ENCODE assay signal across 8 cellular contexts in the genomic region with DNA sequence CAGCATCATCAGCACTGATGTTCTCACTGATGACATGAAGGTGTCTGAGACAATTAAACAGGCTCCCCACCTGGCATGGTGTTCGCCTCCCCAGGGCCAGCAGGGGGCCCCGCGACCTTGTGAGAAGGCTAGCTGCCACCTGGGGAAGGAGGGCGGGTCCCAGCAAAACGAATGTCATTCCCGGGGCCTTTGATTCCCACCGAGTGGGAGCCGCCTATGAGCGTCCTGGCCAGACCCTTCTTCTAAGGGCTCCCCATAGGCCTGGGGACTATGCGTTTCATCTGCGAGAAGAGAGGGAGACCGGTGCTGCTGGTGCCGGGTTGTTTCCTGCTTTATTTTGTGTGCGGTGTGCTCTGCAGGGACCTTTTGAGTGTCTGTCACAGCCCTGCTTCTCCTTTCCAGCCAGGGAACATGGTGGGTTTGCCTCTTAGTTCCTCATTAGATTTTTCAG. TPM values are rescaled to one million over a fixed set of nuclear protein-coding genes. Genes with fewer than 3 reads are reported as not detected.
DNase-seq lines count a peak whose midpoint lies in the region; ATAC-seq and TF ChIP-seq lines count a peak whose summit lies in the region.

No MANE protein-coding gene starts in this region.

- no peaks in the 10 kb centered on the region for H3K4me1 ChIP-seq in osteoblast (ENCODE audit: insufficient read depth, low read length)
- no peaks in the 10 kb centered on the region for H3K4me1 ChIP-seq in uterus

- H3K9me3 Mint-ChIP-seq in activated CD4-positive, alpha-beta memory T cell treated with anti-CD3 and anti-CD28 coated beads, Interleukin-2, amount 10 ng/mL, durations not matched to agents 7 days and 5 days, result no peaks in the 10 kb centered on the region

- no peak overlapping the region for H3K27ac ChIP-seq in osteoblast (ENCODE audit: low read depth, low read length)
- no peak overlapping the region for H3K27ac ChIP-seq in uterus

- no peaks in the 10 kb centered on the region for H3K79me2 ChIP-seq in osteoblast (ENCODE audit: insufficient read depth, low read length)

- intact Hi-C loops in uterus (cut with DNase I; ENCODE audit: low total_unique reads), result no loop called here

- in situ Hi-C loops in ACHN (cut with HindIII; ENCODE audit: low pct_ligation_motif_present, low pct_unique_long_range_greater_than_20kb, low sequenced_read_pairs), result no loop called here

- H3K4me1 Mint-ChIP-seq in activated CD4-positive, alpha-beta memory T cell treated with anti-CD3 and anti-CD28 coated beads, Interleukin-2, amount 10 ng/mL, durations not matched to agents 7 days and 5 days, result peaks cover 5% of the 10 kb centered on the region

- no peak overlapping the region for H3K4me3 Mint-ChIP-seq in activated CD4-positive, alpha-beta memory T cell treated with anti-CD3 and anti-CD28 coated beads, Interleukin-2, amount 10 ng/mL, durations not matched to agents 7 days and 5 days

- H2AFZ ChIP-seq in osteoblast (ENCODE audit: low read length), result peak overlapping the region; percentile 20

- H4K20me1 ChIP-seq in osteoblast (ENCODE audit: insufficient read depth, low read length), result no peaks in the 10 kb centered on the region

- CTCF ChIA-PET in activated CD4-positive, alpha-beta memory T cell treated with anti-CD3 and anti-CD28 coated beads, Interleukin-2, amount 10 ng/mL, durations not matched to agents 7 days and 5 days (lab: Charles Lee), result interaction anchor here (0.8 to 2.4 kb wide), 5 partner anchors 8 to 222 kb away, joined by 3 to 11 read pairs (median 5); no protein-coding TSS in a partner anchor

- peak; percentile 40 for DNase-seq in ACHN
- peak; percentile 14 for DNase-seq in NCI-H460 (ENCODE audit: extremely low read depth, low read depth)
- peak; percentile 57 for DNase-seq in activated CD4-positive, alpha-beta memory T cell treated with anti-CD3 and anti-CD28 coated beads, Interleukin-2, amount 10 ng/mL, durations not matched to agents 7 days and 5 days
- DNase-seq in erythroblast (lab: John Stamatoyannopoulos, UW), result peak; percentile 51 to 61
- no peak for DNase-seq in osteoblast (ENCODE audit: insufficient read length, low spot score, missing footprints)
- peak in 1 of 2 donors; percentile 25 for DNase-seq in uterus

- H3K27me3 ChIP-seq in osteoblast (ENCODE audit: insufficient read depth, low read length), result peaks cover 25% of the 10 kb centered on the region
- H3K27me3 ChIP-seq in uterus, result no peaks in the 10 kb centered on the region

- TF ChIP-seq CTCF in osteoblast (IDR thresholded peaks at IDR 0.05; ENCODE audit: extremely low read depth, low read depth, low read length) (peak; percentile 49), uterus (IDR thresholded peaks at IDR 0.05) (peak in 3 of 4 experiments; percentile 8 to 42 (median 15))

- POLR2A ChIA-PET in activated CD4-positive, alpha-beta memory T cell treated with anti-CD3 and anti-CD28 coated beads, Interleukin-2, amount 10 ng/mL, durations not matched to agents 7 days and 5 days (lab: Charles Lee), result no interaction called here

- TF ChIP-seq POLR2A in erythroblast (IDR thresholded peaks at IDR 0.05; ENCODE audit: low read length), result no peak
- no peak for TF ChIP-seq POLR2A in uterus (IDR thresholded peaks at IDR 0.05)

- peaks cover 28% of the 10 kb centered on the region for H3K27me3 Mint-ChIP-seq in activated CD4-positive, alpha-beta memory T cell treated with anti-CD3 and anti-CD28 coated beads, Interleukin-2, amount 10 ng/mL, durations not matched to agents 7 days and 5 days

- no peaks in the 10 kb centered on the region for H3K9me3 ChIP-seq in osteoblast (ENCODE audit: low read depth, low read length)
- no peaks in the 10 kb centered on the region for H3K9me3 ChIP-seq in uterus

- H3K36me3 ChIP-seq in osteoblast (ENCODE audit: insufficient read depth, low read length), result no peaks in the 10 kb centered on the region
- H3K36me3 ChIP-seq in uterus, result no peaks in the 10 kb centered on the region

- ATAC-seq in GM18508 (IDR thresholded peaks at IDR 0.05; ENCODE audit: insufficient read depth, unreplicated experiment) (peak; percentile 70), HG03039 (IDR thresholded peaks at IDR 0.05; ENCODE audit: unreplicated experiment) (peak; percentile 83)

- H3K4me3 ChIP-seq in osteoblast (ENCODE audit: insufficient read depth, low read length) (no peak overlapping the region), uterus (no peak overlapping the region)

- H3K36me3 Mint-ChIP-seq in activated CD4-positive, alpha-beta memory T cell treated with anti-CD3 and anti-CD28 coated beads, Interleukin-2, amount 10 ng/mL, durations not matched to agents 7 days and 5 days (ENCODE audit: low read depth), result no peaks in the 10 kb centered on the region

- peak overlapping the region; percentile 40 for H3K4me2 ChIP-seq in osteoblast (ENCODE audit: insufficient read depth, low read length)

- no peak overlapping the region for H3K27ac Mint-ChIP-seq in activated CD4-positive, alpha-beta memory T cell treated with anti-CD3 and anti-CD28 coated beads, Interleukin-2, amount 10 ng/mL, durations not matched to agents 7 days and 5 days

RNA-seq across cellular contexts. Expression of gene MINDY4B, which starts 20.5 kb away (rescaled TPM):
- not detected in 2 replicates for total RNA-seq in NCI-H460 (2014; rRNA removed; shearing (Covaris generic))
- not detected in 2 replicates for polyA plus RNA-seq in NCI-H460 (2014; cell fraction: nucleus; rRNA removed)
- total RNA-seq in activated CD4-positive, alpha-beta memory T cell treated with anti-CD3 and anti-CD28 coated beads, Interleukin-2, amount 10 ng/mL, durations not matched to agents 7 days and 5 days, result not detected
- total RNA-seq in osteoblast, result not detected in 2 replicates
- total RNA-seq in uterus, result not detected

RNA-seq across cellular contexts. Expression of gene CLRN1, which starts 46.8 kb away (rescaled TPM):
- total RNA-seq in NCI-H460 (2014; rRNA removed; shearing (Covaris generic)), result not detected in 2 replicates
- polyA plus RNA-seq in NCI-H460 (2014; cell fraction: nucleus; rRNA removed), result not detected in 2 replicates
- not detected for total RNA-seq in activated CD4-positive, alpha-beta memory T cell treated with anti-CD3 and anti-CD28 coated beads, Interleukin-2, amount 10 ng/mL, durations not matched to agents 7 days and 5 days
- not detected in 2 replicates for total RNA-seq in osteoblast
- not detected for total RNA-seq in uterus
